In the genomic region with DNA sequence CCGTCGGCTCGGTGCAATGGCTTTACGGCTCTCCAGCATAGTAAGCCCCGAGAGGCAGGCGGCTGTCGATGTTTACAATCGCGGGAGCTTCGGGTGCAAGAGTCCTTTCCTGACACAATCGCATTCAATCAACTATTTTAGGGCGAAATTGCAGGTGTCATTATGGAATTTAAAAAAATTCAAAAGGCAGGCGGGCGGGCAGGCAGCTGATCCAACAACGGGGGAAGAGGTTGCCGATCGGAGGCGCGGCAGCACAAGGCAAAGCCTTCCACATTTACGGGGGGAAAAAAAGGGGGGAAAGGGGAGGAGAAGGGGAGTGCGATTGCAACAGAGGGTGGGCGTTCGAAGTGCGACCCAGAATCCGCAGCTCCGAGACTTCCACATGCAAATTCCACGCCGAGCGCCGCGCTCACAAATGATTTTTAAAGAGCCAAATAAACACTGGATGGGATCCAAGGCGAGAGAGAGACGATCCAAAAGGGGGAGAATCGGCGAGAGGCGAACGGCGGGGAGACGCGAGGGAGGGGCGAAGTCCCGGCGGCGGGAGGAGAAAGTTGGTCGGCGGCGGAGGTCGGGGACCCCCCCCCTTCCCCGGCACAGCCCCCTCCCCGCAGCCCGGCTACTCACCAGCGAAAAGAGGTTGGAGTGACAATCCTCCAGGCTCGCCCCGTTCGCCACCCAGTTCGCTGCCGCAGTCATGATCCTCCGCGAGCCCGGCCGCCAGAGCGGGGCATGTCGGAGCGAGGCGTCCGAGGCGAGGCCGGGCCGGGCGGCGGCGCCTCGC, we compare ENCODE assay signal across 1 cellular context.
A peak's percentile ranks its signal among the peaks of the same experiment; 100 is the strongest.
TF ChIP-seq lines count a peak whose summit lies in the region.

No MANE protein-coding gene starts in this region.

TF ChIP-seq in A549, 52 proteins besides CTCF, POLR2A, EP300 and RAD21 (continued from another document):
- TF ChIP-seq REST (IDR thresholded peaks at IDR 0.05) (no peak), KDM5A (IDR thresholded peaks at IDR 0.05) (peak; percentile 55; the same call in 1 of the 2 replicates), POLR2AphosphoS2 (conservative IDR thresholded peaks at IDR 0.05; ENCODE audit: low read length) (no peak), GATA3 (IDR thresholded peaks at IDR 0.05; ENCODE audit: borderline replicate concordance) (0 out of 2 replicates have a peak, but pooled peaks have one; percentile 13), CEBPB (IDR thresholded peaks at IDR 0.05) (peak in 1 of 2 experiments; percentile 79; a peak in 2 of 4 replicates)
- TF ChIP-seq, protein P1, sequence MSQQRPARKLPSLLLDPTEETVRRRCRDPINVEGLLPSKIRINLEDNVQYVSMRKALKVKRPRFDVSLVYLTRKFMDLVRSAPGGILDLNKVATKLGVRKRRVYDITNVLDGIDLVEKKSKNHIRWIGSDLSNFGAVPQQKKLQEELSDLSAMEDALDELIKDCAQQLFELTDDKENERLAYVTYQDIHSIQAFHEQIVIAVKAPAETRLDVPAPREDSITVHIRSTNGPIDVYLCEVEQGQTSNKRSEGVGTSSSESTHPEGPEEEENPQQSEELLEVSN (IDR thresholded peaks at IDR 0.05; ENCODE audit: borderline replicate concordance, low read depth) = 0 out of 2 replicates have a peak, but pooled peaks have one; percentile 25
TF ChIP-seq in A549: peak in this region for 6.
